ENCODE assay signal across 1 cellular context in genomic region chr1:23751050-23751814, GRCh38.
TF ChIP-seq lines count a peak whose summit lies in the region.

No MANE protein-coding gene starts in this region.

TF ChIP-seq in WTC11, 78 proteins besides CTCF, POLR2A, EP300 and RAD21 (continued from another document):
- TF ChIP-seq AR (CRISPR knock-in tag; IDR thresholded peaks at IDR 0.05) (no peak), ZNF416 (CRISPR knock-in tag; IDR thresholded peaks at IDR 0.05) (no peak)
